Comparison of ENCODE assay signal across 8 cellular contexts in the genomic region with DNA sequence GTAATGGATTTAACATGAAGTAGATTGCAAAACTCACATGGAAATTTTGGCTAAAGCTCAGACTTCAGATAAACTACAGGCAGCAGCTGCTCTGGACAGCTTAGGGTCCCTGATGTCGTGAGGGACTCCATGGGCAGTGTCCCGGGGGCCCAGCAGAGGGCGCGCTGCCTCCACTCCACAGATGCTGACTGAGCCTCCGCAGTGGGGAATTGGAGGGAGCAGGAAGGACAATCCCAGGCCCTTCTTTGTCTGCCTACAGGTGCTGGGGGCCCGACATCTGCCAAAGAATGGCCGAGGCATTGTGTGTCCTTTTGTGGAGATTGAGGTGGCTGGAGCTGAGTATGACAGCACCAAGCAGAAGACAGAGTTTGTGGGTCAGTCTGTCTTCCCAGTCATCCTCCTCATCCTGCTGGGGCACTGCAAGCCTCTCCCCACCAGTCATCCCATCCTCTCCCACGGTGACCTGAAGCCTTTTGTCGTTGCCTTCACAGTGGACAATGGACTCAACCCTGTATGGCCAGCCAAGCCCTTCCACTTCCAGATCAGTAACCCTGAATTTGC. TPM values are rescaled to one million over a fixed set of nuclear protein-coding genes. Genes with fewer than 3 reads are reported as not detected.
A peak's percentile ranks its signal among the peaks of the same experiment; 100 is the strongest.
DNase-seq lines count a peak whose midpoint lies in the region; ATAC-seq and TF ChIP-seq lines count a peak whose summit lies in the region.

No MANE protein-coding gene starts in this region.

- no peaks in the 10 kb centered on the region for H3K36me3 ChIP-seq in ovary
- peaks cover 65% of the 10 kb centered on the region for H3K36me3 ChIP-seq in suprapubic skin

- H3K9me3 ChIP-seq in ovary = no peaks in the 10 kb centered on the region
- no peaks in the 10 kb centered on the region for H3K9me3 ChIP-seq in suprapubic skin

- DNase-seq in GM04504 (ENCODE audit: low read depth) (peak; percentile 53), KBM-7 (peak; percentile 81), SHP77 (lab: John Stamatoyannopoulos, UW) (peak; percentile 43 to 50), germinal center (ENCODE audit: low spot score) (peak; percentile 74), ovary (peak; percentile 86 to 94 (median 91)), suprapubic skin (ENCODE audit: low spot score in 2 of 2) (peak; percentile 91 to 93)
- DNase-seq in activated naive CD4-positive, alpha-beta T cell (lab: John Stamatoyannopoulos, UW) = peak; percentile 16 to 62 (median 48)

- TF ChIP-seq POLR2A in ovary (IDR thresholded peaks at IDR 0.05) (no peak), suprapubic skin (IDR thresholded peaks at IDR 0.05) (no peak)

- ATAC-seq in HG02623 (IDR thresholded peaks at IDR 0.05; ENCODE audit: unreplicated experiment) = no peak

- TF ChIP-seq EP300 in ovary (IDR thresholded peaks at IDR 0.05) (no peak), suprapubic skin (IDR thresholded peaks at IDR 0.05) (no peak)

- 12 to 16% (median 15%) methylated on average over 9 of the region's 9 CpGs for WGBS in ovary, 3 donors
- WGBS in suprapubic skin = 21% methylated on average over 9 of the region's 9 CpGs

- H3K4me1 ChIP-seq in ovary (ENCODE audit: insufficient read depth) (peaks cover 5% of the 10 kb centered on the region), suprapubic skin (peaks cover 39% of the 10 kb centered on the region)

- TF ChIP-seq CTCF in ovary (IDR thresholded peaks at IDR 0.05) (peak; percentile 91 to 98 (median 96)), suprapubic skin (IDR thresholded peaks at IDR 0.05) (peak; percentile 94 to 96)

- H3K4me3 ChIP-seq in ovary = no peak overlapping the region
- no peak overlapping the region for H3K4me3 ChIP-seq in suprapubic skin

- in situ Hi-C loops in KBM-7 (cut with MboI; ENCODE audit: low pct_unique_long_range_greater_than_20kb, low sequenced_read_pairs) = loop anchor here (10.0 kb wide), 1 partner anchor 172 kb away; a partner anchor contains a TSS

- intact Hi-C loops in ovary (cut with DNase I) = loop anchor here (1.0 to 5.0 kb wide), 3 partner anchors 59 to 167 kb away; a partner anchor contains a TSS

- H3K27ac ChIP-seq in ovary (peak overlapping the region in 1 of 2 donors; percentile 41), suprapubic skin (no peak overlapping the region)

- H3K27me3 ChIP-seq in ovary = no peaks in the 10 kb centered on the region
- H3K27me3 ChIP-seq in suprapubic skin = no peaks in the 10 kb centered on the region

RNA-seq across cellular contexts. Expression of a gene that starts 35.9 kb away (rescaled TPM):
- 100 to 1,000 TPM in 5 of 7 donors, 10 to 100 TPM in 2; 63.0 to 158 (median 104) TPM for total RNA-seq in ovary
- polyA plus RNA-seq in ovary = 10 to 100 TPM; 56.1 to 77.2 TPM
- total RNA-seq in suprapubic skin = 100 to 1,000 TPM in 1 of 4 donors, 10 to 100 TPM in 3; 54.0 to 188 (median 91.5) TPM
